Comparison of ENCODE assay signal across 16 cellular contexts in the genomic region with DNA sequence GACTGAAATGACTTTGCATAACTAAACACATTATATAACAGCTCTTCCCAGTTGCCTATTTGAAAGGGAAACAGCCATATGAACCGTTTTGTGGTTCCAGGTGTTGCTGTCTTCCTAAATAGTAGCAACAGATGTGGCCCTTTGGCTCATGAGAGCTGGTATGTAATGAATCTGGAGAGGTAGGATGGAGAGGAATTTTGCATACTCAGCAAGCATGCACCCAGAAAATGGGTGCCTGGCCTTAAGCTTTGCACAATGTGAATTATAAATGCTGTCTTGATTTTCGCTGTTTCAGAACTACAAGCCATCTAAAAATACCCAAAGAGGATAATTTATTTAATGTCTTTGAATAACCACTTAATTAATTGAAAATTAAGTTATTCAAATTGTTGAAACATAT. TPM values are rescaled to one million over a fixed set of nuclear protein-coding genes. Genes with fewer than 3 reads are reported as not detected.
DNase-seq lines count a peak whose midpoint lies in the region; ATAC-seq and TF ChIP-seq lines count a peak whose summit lies in the region.
"Had no signal": no experiment of that assay in that cellular context is flagged by ENCODE, and none has a peak within 500 bp of the region (broad histone marks: within the 10 kb centered on the region; RNA-seq: fewer than 3 reads in every experiment).

No MANE protein-coding gene starts in this region.

- intact Hi-C loops in colonic mucosa (cut with DNase I), result no loop called here

- H3K9me3 ChIP-seq in colonic mucosa, result no peaks in the 10 kb centered on the region
- H3K9me3 ChIP-seq: BLaER1 had no signal

- H3K9ac ChIP-seq in colonic mucosa (ENCODE audit: low read depth in 2 of 2, low read length in 2 of 2), result no peak overlapping the region
- H3K9ac ChIP-seq: BLaER1 had no signal

- no peaks in the 10 kb centered on the region for H3K27me3 ChIP-seq in ACC112 (ENCODE audit: insufficient read depth, low read length)
- no peaks in the 10 kb centered on the region for H3K27me3 ChIP-seq in colonic mucosa
- H3K27me3 ChIP-seq: BLaER1 had no signal

- DNase-seq in DMS 273 treated with DMSO at 0.1 percent for 48 hours (lab: John Stamatoyannopoulos, UW) (peak; percentile 11), NCI-H69 (lab: John Stamatoyannopoulos, UW) (peak; percentile 47), caudate nucleus (lab: John Stamatoyannopoulos, UW) (no peak), colonic mucosa (no peak)
- DNase-seq: CD4-positive, alpha-beta memory T cell; DMS53; DND-41; EL; HCEC 1CT; KBM-7 had no signal

- H3K4me3 ChIP-seq in ACC112 (ENCODE audit: low read depth, low read length) (no peak overlapping the region), colonic mucosa (no peak overlapping the region)
- H3K4me3 ChIP-seq: BLaER1, GM12878 had no signal

- H2AFZ ChIP-seq in ACC112 (ENCODE audit: low read length, unreplicated experiment), result peak overlapping the region; percentile 22

- TF ChIP-seq CTCF in colonic mucosa (IDR thresholded peaks at IDR 0.05), result no peak

- no peaks in the 10 kb centered on the region for H3K79me2 ChIP-seq in ACC112 (ENCODE audit: control insufficient read depth, insufficient read depth, low read length, unreplicated experiment)

- H3K36me3 ChIP-seq in ACC112 (ENCODE audit: insufficient read depth, low read length) (no peaks in the 10 kb centered on the region), colonic mucosa (no peaks in the 10 kb centered on the region)
- H3K36me3 ChIP-seq: BLaER1 had no signal

- peaks cover 6% of the 10 kb centered on the region for H3K4me1 ChIP-seq in ACC112 (ENCODE audit: control insufficient read depth, insufficient read depth, low read length, unreplicated experiment)
- no peaks in the 10 kb centered on the region for H3K4me1 ChIP-seq in colonic mucosa
- H3K4me1 ChIP-seq: BLaER1 had no signal

- no peak for ATAC-seq in GM18858 (IDR thresholded peaks at IDR 0.05; ENCODE audit: unreplicated experiment)
- ATAC-seq: GM12878 had no signal

- H3K27ac ChIP-seq in ACC112 (ENCODE audit: low read depth, low read length) (no peak overlapping the region), caudate nucleus (ENCODE audit: low read depth, low read length) (no peak overlapping the region), colonic mucosa (no peak overlapping the region)
- H3K27ac ChIP-seq: BLaER1, HL-60 had no signal

RNA-seq across cellular contexts. Expression of gene ERBB4, which starts 15.6 kb away (rescaled TPM):
- total RNA-seq in colonic mucosa, result under 1 TPM; 0.05 to 0.07 TPM
- total RNA-seq: CD4-positive, alpha-beta memory T cell; G401 had no signal

Comparison
In these comparisons a context has a peak if more than half of its experiments do, and no peak if none do; other contexts are left out.
1. DNase-seq: peak in DMS 273 treated with DMSO at 0.1 percent for 48 hours (single experiment) and NCI-H69 (single experiment); none in caudate nucleus (0 of 61) and colonic mucosa (single experiment).